ENCODE assay signal across 8 cellular contexts in genomic region chr12:52036587-52037171, GRCh38. TPM values are rescaled to one million over a fixed set of nuclear protein-coding genes. Genes with fewer than 3 reads are reported as not detected.
DNase-seq lines count a peak whose midpoint lies in the region; ATAC-seq and TF ChIP-seq lines count a peak whose summit lies in the region.

No MANE protein-coding gene starts in this region.

- no peaks in the 10 kb centered on the region for H3K79me2 ChIP-seq in OCI-LY3 (ENCODE audit: low read length)

- peak overlapping the region; percentile 58 for H3K4me3 Mint-ChIP-seq in activated T-helper 2 cell treated with anti-CD3 and anti-CD28 coated beads, Interferon-gamma antibody, Interleukin-2, Interleukin-4, amounts not matched to agents 10 μg/mL and 5 μg/mL and 100 μg/mL, durations not matched to agents 14 hours and 24 hours and 36 hours (ENCODE audit: low read depth)
- peak overlapping the region; percentile 52 to 78 (median 72) for H3K4me3 Mint-ChIP-seq in naive thymus-derived CD8-positive, alpha-beta T cell

- peaks cover 29% of the 10 kb centered on the region for H3K27me3 ChIP-seq in OCI-LY3 (ENCODE audit: low read depth, low read length)

- H4K20me1 ChIP-seq in OCI-LY3 (ENCODE audit: insufficient read depth, low read length), result no peaks in the 10 kb centered on the region

- no peaks in the 10 kb centered on the region for H3K36me3 ChIP-seq in OCI-LY3 (replicated peaks; ENCODE audit: low read depth, low read length)

- TF ChIP-seq CTCF in OCI-LY3 (IDR thresholded peaks at IDR 0.05; ENCODE audit: low read depth, low read length) (no peak), fibroblast of mammary gland (conservative IDR thresholded peaks at IDR 0.05; ENCODE audit: control insufficient read depth, insufficient read depth, low read depth, low read length) (no peak)

- peaks cover 26% of the 10 kb centered on the region for H3K4me1 ChIP-seq in OCI-LY3 (ENCODE audit: low read length)

- no peak overlapping the region for H3K27ac Mint-ChIP-seq in activated T-helper 2 cell treated with anti-CD3 and anti-CD28 coated beads, Interferon-gamma antibody, Interleukin-2, Interleukin-4, amounts not matched to agents 10 μg/mL and 5 μg/mL and 100 μg/mL, durations not matched to agents 14 hours and 24 hours and 36 hours
- H3K27ac Mint-ChIP-seq in naive thymus-derived CD8-positive, alpha-beta T cell, result peak overlapping the region in 9 of 10 donors; percentile 52 to 90 (median 82)

- H3K27me3 Mint-ChIP-seq in activated T-helper 2 cell treated with anti-CD3 and anti-CD28 coated beads, Interferon-gamma antibody, Interleukin-2, Interleukin-4, amounts not matched to agents 10 μg/mL and 5 μg/mL and 100 μg/mL, durations not matched to agents 14 hours and 24 hours and 36 hours (ENCODE audit: low read depth), result peaks cover 6% of the 10 kb centered on the region
- H3K27me3 Mint-ChIP-seq in naive thymus-derived CD8-positive, alpha-beta T cell, result no peaks in the 10 kb centered on the region

- peak; percentile 36 for ATAC-seq in HG03342 (IDR thresholded peaks at IDR 0.05; ENCODE audit: unreplicated experiment)
- peak; percentile 59 to 74 for ATAC-seq in naive thymus-derived CD8-positive, alpha-beta T cell
- peak; percentile 63 for ATAC-seq in stimulated activated naive CD8-positive, alpha-beta T cell treated with anti-CD3 and anti-CD28 coated beads, Interleukin-15, Interleukin-2, amounts not matched to agents 100 U/mL and 50 U/mL, for 24 hours

- POLR2A ChIA-PET in naive thymus-derived CD8-positive, alpha-beta T cell (lab: Charles Lee), result interaction anchor here (1.0 to 1.9 kb wide), 6 partner anchors 9 to 34 kb away, joined by 3 to 5 read pairs (median 4); partner anchors contain the start of gene NR4A1

- H3K4me2 ChIP-seq in OCI-LY3 (ENCODE audit: low read length), result peak overlapping the region; percentile 96

- H3K36me3 Mint-ChIP-seq in activated T-helper 2 cell treated with anti-CD3 and anti-CD28 coated beads, Interferon-gamma antibody, Interleukin-2, Interleukin-4, amounts not matched to agents 10 μg/mL and 5 μg/mL and 100 μg/mL, durations not matched to agents 14 hours and 24 hours and 36 hours (ENCODE audit: low read depth), result peaks cover 8% of the 10 kb centered on the region
- H3K36me3 Mint-ChIP-seq in naive thymus-derived CD8-positive, alpha-beta T cell, result no peaks in the 10 kb centered on the region

- no peak overlapping the region for H3K27ac ChIP-seq in OCI-LY3 (ENCODE audit: low read length)

- peak overlapping the region; percentile 63 for H2AFZ ChIP-seq in OCI-LY3 (ENCODE audit: low read depth, low read length)

- H3K4me3 ChIP-seq in OCI-LY3 (ENCODE audit: low read length) (peak overlapping the region; percentile 86), fibroblast of mammary gland (ENCODE audit: control insufficient read depth, low read depth, low read length) (peak overlapping the region; percentile 28)

- H3K9ac ChIP-seq in OCI-LY3 (ENCODE audit: low read length), result peak overlapping the region; percentile 57

- H3K9me3 ChIP-seq in OCI-LY3 (ENCODE audit: insufficient read depth, low read length), result no peaks in the 10 kb centered on the region

- H3K9me3 Mint-ChIP-seq in activated T-helper 2 cell treated with anti-CD3 and anti-CD28 coated beads, Interferon-gamma antibody, Interleukin-2, Interleukin-4, amounts not matched to agents 10 μg/mL and 5 μg/mL and 100 μg/mL, durations not matched to agents 14 hours and 24 hours and 36 hours, result no peaks in the 10 kb centered on the region
- H3K9me3 Mint-ChIP-seq in naive thymus-derived CD8-positive, alpha-beta T cell, result no peaks in the 10 kb centered on the region

- peaks cover 61% of the 10 kb centered on the region for H3K4me1 Mint-ChIP-seq in activated T-helper 2 cell treated with anti-CD3 and anti-CD28 coated beads, Interferon-gamma antibody, Interleukin-2, Interleukin-4, amounts not matched to agents 10 μg/mL and 5 μg/mL and 100 μg/mL, durations not matched to agents 14 hours and 24 hours and 36 hours (ENCODE audit: low read depth)
- peaks cover 20 to 79% (median 53%) of the 10 kb centered on the region in 4 donors for H3K4me1 Mint-ChIP-seq in naive thymus-derived CD8-positive, alpha-beta T cell

- DNase-seq in NCI-H2029 (lab: John Stamatoyannopoulos, UW), result peak; percentile 72
- DNase-seq in NCI-H2029 treated with DMSO at 0.1 percent for 48 hours (lab: John Stamatoyannopoulos, UW), result no peak
- DNase-seq in activated T-helper 2 cell treated with anti-CD3 and anti-CD28 coated beads, Interferon-gamma antibody, Interleukin-2, Interleukin-4, amounts not matched to agents 10 μg/mL and 5 μg/mL and 100 μg/mL, durations not matched to agents 14 hours and 24 hours and 36 hours (ENCODE audit: low spot score), result peak; percentile 74
- DNase-seq in fibroblast of mammary gland (ENCODE audit: low read depth), result peak; percentile 60
- DNase-seq in naive thymus-derived CD8-positive, alpha-beta T cell, result peak; percentile 74 to 93 (median 88)
- DNase-seq in stimulated activated naive CD8-positive, alpha-beta T cell treated with anti-CD3 and anti-CD28 coated beads, Interleukin-15, Interleukin-2, amounts not matched to agents 100 U/mL and 50 U/mL, for 24 hours, result peak; percentile 86

- intact Hi-C loops in activated T-helper 2 cell treated with anti-CD3 and anti-CD28 coated beads, Interferon-gamma antibody, Interleukin-2, Interleukin-4, amounts not matched to agents 10 μg/mL and 5 μg/mL and 100 μg/mL, durations not matched to agents 14 hours and 24 hours and 36 hours (cut with micrococcal nuclease), result loop anchor here (1.0 kb wide), 2 partner anchors 11 to 15 kb away; partner anchors contain the start of gene NR4A1

RNA-seq across cellular contexts. Expression of gene NR4A1, which starts 14.6 kb away (rescaled TPM):
- total RNA-seq in activated T-helper 2 cell treated with anti-CD3 and anti-CD28 coated beads, Interferon-gamma antibody, Interleukin-2, Interleukin-4, amounts not matched to agents 10 μg/mL and 5 μg/mL and 100 μg/mL, durations not matched to agents 14 hours and 24 hours and 36 hours, result 134 and 139 TPM in 2 replicates
- 1 to 10 TPM; 1.9 to 2.4 TPM for total RNA-seq in naive thymus-derived CD8-positive, alpha-beta T cell
- under 1 TPM; 0.39 to 0.79 (median 0.45) TPM for polyA plus RNA-seq in naive thymus-derived CD8-positive, alpha-beta T cell

RNA-seq across cellular contexts. Expression of gene TAMALIN, which starts 29.9 kb away (rescaled TPM):
- total RNA-seq in activated T-helper 2 cell treated with anti-CD3 and anti-CD28 coated beads, Interferon-gamma antibody, Interleukin-2, Interleukin-4, amounts not matched to agents 10 μg/mL and 5 μg/mL and 100 μg/mL, durations not matched to agents 14 hours and 24 hours and 36 hours, result 6.0 and 6.1 TPM in 2 replicates
- 10 to 100 TPM; 35.7 to 36.5 TPM for total RNA-seq in naive thymus-derived CD8-positive, alpha-beta T cell
- 1 to 10 TPM; 2.0 to 5.2 (median 2.6) TPM for polyA plus RNA-seq in naive thymus-derived CD8-positive, alpha-beta T cell

RNA-seq across cellular contexts. Expression of gene ATG101, which starts 33.1 kb away (rescaled TPM):
- total RNA-seq in activated T-helper 2 cell treated with anti-CD3 and anti-CD28 coated beads, Interferon-gamma antibody, Interleukin-2, Interleukin-4, amounts not matched to agents 10 μg/mL and 5 μg/mL and 100 μg/mL, durations not matched to agents 14 hours and 24 hours and 36 hours, result 44.6 and 45.9 TPM in 2 replicates
- 10 to 100 TPM; 18.0 to 19.4 TPM for total RNA-seq in naive thymus-derived CD8-positive, alpha-beta T cell
- 10 to 100 TPM; 17.6 to 28.8 (median 22.2) TPM for polyA plus RNA-seq in naive thymus-derived CD8-positive, alpha-beta T cell

RNA-seq across cellular contexts. Expression of gene SMIM41, which starts 42.8 kb away (rescaled TPM):
- total RNA-seq in activated T-helper 2 cell treated with anti-CD3 and anti-CD28 coated beads, Interferon-gamma antibody, Interleukin-2, Interleukin-4, amounts not matched to agents 10 μg/mL and 5 μg/mL and 100 μg/mL, durations not matched to agents 14 hours and 24 hours and 36 hours, result 0.14 and 0.16 TPM in 2 replicates
- total RNA-seq in naive thymus-derived CD8-positive, alpha-beta T cell, result not detected
- not detected for polyA plus RNA-seq in naive thymus-derived CD8-positive, alpha-beta T cell

Comparison
In these comparisons a context has a peak if more than half of its experiments do, and no peak if none do; other contexts are left out.
1. RNA of gene NR4A1, which starts 14.6 kb away (total RNA-seq): 134 to 139 TPM in activated T-helper 2 cell treated with anti-CD3 and anti-CD28 coated beads, Interferon-gamma antibody, Interleukin-2, Interleukin-4, amounts not matched to agents 10 μg/mL and 5 μg/mL and 100 μg/mL, durations not matched to agents 14 hours and 24 hours and 36 hours; 1.9 to 2.4 TPM in naive thymus-derived CD8-positive, alpha-beta T cell; every median in the first group is over 10 times any median in the second.
2. Peak in every context shown above with its lines, with median percentiles within 50 percentile points of each other: ATAC-seq.